ENCODE assay signal across 16 cellular contexts in the genomic region with DNA sequence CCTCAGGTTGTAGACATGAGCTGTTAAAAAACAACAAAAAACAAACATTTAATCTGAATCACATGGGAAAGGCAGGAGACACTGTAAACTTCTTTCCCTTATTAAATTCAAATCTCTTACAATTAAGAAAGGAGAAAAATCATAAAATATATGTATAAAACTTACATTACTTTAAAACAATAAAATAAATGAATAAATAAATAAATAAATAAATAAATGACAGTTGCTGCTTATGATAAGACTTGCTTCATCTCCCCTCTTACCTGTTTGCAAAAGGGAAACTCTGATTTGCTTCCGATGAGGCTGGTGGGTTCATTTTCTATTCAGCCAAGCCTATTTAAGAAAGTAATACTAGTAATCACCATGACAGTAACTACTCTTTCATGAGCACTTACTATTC.
DNase-seq lines count a peak whose midpoint lies in the region; ATAC-seq and TF ChIP-seq lines count a peak whose summit lies in the region.
"Had no signal": no experiment of that assay in that cellular context is flagged by ENCODE, and none has a peak within 500 bp of the region (broad histone marks: within the 10 kb centered on the region; RNA-seq: fewer than 3 reads in every experiment).

No MANE protein-coding gene starts in this region.

- H2AK5ac ChIP-seq in mesenchymal stem cell (ENCODE audit: low read length, severe bottlenecking), result no peak overlapping the region

- no peak overlapping the region for H4K8ac ChIP-seq in mesenchymal stem cell (ENCODE audit: low read length)

- no peak overlapping the region for H4K91ac ChIP-seq in mesenchymal stem cell (ENCODE audit: low read length)

- H3K9me3 Mint-ChIP-seq in activated naive CD4-positive, alpha-beta T cell treated with anti-CD3 and anti-CD28 coated beads, Interleukin-2, amount 10 ng/mL, durations not matched to agents 7 days and 5 days, result peaks cover 4% of the 10 kb centered on the region
- peaks cover 0 to 10% of the 10 kb centered on the region in 2 donors for H3K9me3 Mint-ChIP-seq in activated naive CD4-positive, alpha-beta T cell treated with anti-CD3 and anti-CD28 coated beads, Interleukin-2, amount 50 U/mL, for 72 hours
- peaks cover 3% of the 10 kb centered on the region for H3K9me3 Mint-ChIP-seq in activated naive CD8-positive, alpha-beta T cell treated with anti-CD3 and anti-CD28 coated beads, Interleukin-2, amount 10 ng/mL, durations not matched to agents 7 days and 5 days
- H3K9me3 Mint-ChIP-seq: H9 had no signal

- H3K4me3 Mint-ChIP-seq in activated naive CD4-positive, alpha-beta T cell treated with anti-CD3 and anti-CD28 coated beads, Interleukin-2, amount 10 ng/mL, durations not matched to agents 7 days and 5 days, result no peak overlapping the region
- H3K4me3 Mint-ChIP-seq in activated naive CD8-positive, alpha-beta T cell treated with anti-CD3 and anti-CD28 coated beads, Interleukin-2, amount 10 ng/mL, durations not matched to agents 7 days and 5 days, result peak overlapping the region; percentile 62
- H3K4me3 Mint-ChIP-seq: H9 had no signal

- no peaks in the 10 kb centered on the region for H3K4me1 ChIP-seq in HEK293 (ENCODE audit: control insufficient read depth, insufficient read depth, low read length)
- H3K4me1 ChIP-seq in effector memory CD4-positive, alpha-beta T cell (ENCODE audit: control insufficient read depth, insufficient read depth, low read length, poor library complexity, severe bottlenecking), result peaks cover 16% of the 10 kb centered on the region
- H3K4me1 ChIP-seq in mesenchymal stem cell (ENCODE audit: control insufficient read depth, insufficient read depth, low read depth, low read length), result no peaks in the 10 kb centered on the region

- H3K27me3 Mint-ChIP-seq in activated naive CD4-positive, alpha-beta T cell treated with anti-CD3 and anti-CD28 coated beads, Interleukin-2, amount 10 ng/mL, durations not matched to agents 7 days and 5 days, result no peaks in the 10 kb centered on the region
- H3K27me3 Mint-ChIP-seq in activated naive CD8-positive, alpha-beta T cell treated with anti-CD3 and anti-CD28 coated beads, Interleukin-2, amount 10 ng/mL, durations not matched to agents 7 days and 5 days, result no peaks in the 10 kb centered on the region

- H3K9ac ChIP-seq in mesenchymal stem cell (ENCODE audit: low read length), result no peak overlapping the region
- H3K9ac ChIP-seq: BLaER1 treated with 17β-estradiol and CSF1 and Interleukin-3, amounts not matched to agents 10 nM and 100 nM; KMS-11 had no signal

- ATAC-seq in activated naive CD4-positive, alpha-beta T cell treated with anti-CD3 and anti-CD28 coated beads, Interleukin-2, amount 50 U/mL, for 72 hours, result no peak
- no peak for ATAC-seq in activated naive CD8-positive, alpha-beta T cell treated with anti-CD3 and anti-CD28 coated beads, Interleukin-2, amount 10 ng/mL, durations not matched to agents 7 days and 5 days (ENCODE audit: low read depth)

- H2BK120ac ChIP-seq in mesenchymal stem cell (ENCODE audit: low read depth, low read length), result no peak overlapping the region

- no peak for DNase-seq in activated naive CD4-positive, alpha-beta T cell treated with anti-CD3 and anti-CD28 coated beads, Interleukin-2, amount 10 ng/mL, durations not matched to agents 7 days and 5 days
- DNase-seq in activated naive CD4-positive, alpha-beta T cell treated with anti-CD3 and anti-CD28 coated beads, Interleukin-2, amount 50 U/mL, for 72 hours (ENCODE audit: low spot score in 2 of 2), result no peak
- no peak for DNase-seq in activated naive CD8-positive, alpha-beta T cell treated with anti-CD3 and anti-CD28 coated beads, Interleukin-2, amount 10 ng/mL, durations not matched to agents 7 days and 5 days
- DNase-seq in effector memory CD4-positive, alpha-beta T cell, result no peak
- DNase-seq in DMS53 treated with DMSO at 0.1 percent for 48 hours (lab: John Stamatoyannopoulos, UW; ENCODE audit: unreplicated experiment) (no peak), mesenchymal stem cell (no peak)
- DNase-seq: COR-L47, GDM1, H9, NCI-H1436 treated with DMSO at 0.1 percent for 48 hours, NCI-H345, NCI-H524 treated with DMSO at 0.1 percent for 48 hours, SHP77 had no signal

- WGBS in mesenchymal stem cell, result 100% methylated on average over 1 of the region's 1 CpG

- H3K18ac ChIP-seq in mesenchymal stem cell (ENCODE audit: low read depth in 1 of 2, low read length in 2 of 2), result no peak overlapping the region

- no peak overlapping the region for H3K4me2 ChIP-seq in mesenchymal stem cell (ENCODE audit: low read length, poor library complexity, severe bottlenecking)
- H3K4me2 ChIP-seq: KMS-11 had no signal

- no peak overlapping the region for H2BK15ac ChIP-seq in mesenchymal stem cell (ENCODE audit: low read depth, poor library complexity, severe bottlenecking)

- H3K4me1 Mint-ChIP-seq in activated naive CD4-positive, alpha-beta T cell treated with anti-CD3 and anti-CD28 coated beads, Interleukin-2, amount 10 ng/mL, durations not matched to agents 7 days and 5 days, result peaks cover 66% of the 10 kb centered on the region
- peaks cover 26% of the 10 kb centered on the region for H3K4me1 Mint-ChIP-seq in activated naive CD8-positive, alpha-beta T cell treated with anti-CD3 and anti-CD28 coated beads, Interleukin-2, amount 10 ng/mL, durations not matched to agents 7 days and 5 days

- H3K79me1 ChIP-seq in mesenchymal stem cell (replicated peaks; ENCODE audit: low read length, poor library complexity, severe bottlenecking), result no peaks in the 10 kb centered on the region

- H3K27ac ChIP-seq in HEK293 (ENCODE audit: extremely low read depth, low read depth, low read length), result no peak overlapping the region
- no peak overlapping the region for H3K27ac ChIP-seq in effector memory CD4-positive, alpha-beta T cell (ENCODE audit: insufficient read depth, low read length, poor library complexity, severe bottlenecking)
- no peak overlapping the region for H3K27ac ChIP-seq in mesenchymal stem cell (ENCODE audit: low read length, poor library complexity, severe bottlenecking)
- H3K27ac ChIP-seq: BLaER1 treated with 17β-estradiol and CSF1 and Interleukin-3, amounts not matched to agents 10 nM and 100 nM; KMS-11 had no signal

- no peak overlapping the region for H3K4ac ChIP-seq in mesenchymal stem cell (ENCODE audit: low read depth in 1 of 2, low read length in 2 of 2)

- no peak overlapping the region for H3K4me3 ChIP-seq in HEK293 (ENCODE audit: low read depth, low read length)
- no peak overlapping the region for H3K4me3 ChIP-seq in effector memory CD4-positive, alpha-beta T cell (ENCODE audit: insufficient read depth, low read depth, low read length, poor library complexity, severe bottlenecking)
- H3K4me3 ChIP-seq in mesenchymal stem cell (ENCODE audit: insufficient read depth in 1 of 2, low read depth in 1 of 2, low read length in 2 of 2), result no peak overlapping the region
- H3K4me3 ChIP-seq: BLaER1 treated with 17β-estradiol and CSF1 and Interleukin-3, amounts not matched to agents 10 nM and 100 nM had no signal

- H3K27ac Mint-ChIP-seq in activated naive CD4-positive, alpha-beta T cell treated with anti-CD3 and anti-CD28 coated beads, Interleukin-2, amount 10 ng/mL, durations not matched to agents 7 days and 5 days, result peak overlapping the region; percentile 87
- no peak overlapping the region for H3K27ac Mint-ChIP-seq in activated naive CD4-positive, alpha-beta T cell treated with anti-CD3 and anti-CD28 coated beads, Interleukin-2, amount 50 U/mL, for 72 hours
- H3K27ac Mint-ChIP-seq in activated naive CD8-positive, alpha-beta T cell treated with anti-CD3 and anti-CD28 coated beads, Interleukin-2, amount 10 ng/mL, durations not matched to agents 7 days and 5 days, result peak overlapping the region; percentile 88

- H3K9me3 ChIP-seq in HEK293 (ENCODE audit: control insufficient read depth, insufficient read depth, low read depth, low read length) (no peaks in the 10 kb centered on the region), mesenchymal stem cell (ENCODE audit: control insufficient read depth, low read length) (no peaks in the 10 kb centered on the region)
- H3K9me3 ChIP-seq in effector memory CD4-positive, alpha-beta T cell (ENCODE audit: control insufficient read depth, low read length), result no peaks in the 10 kb centered on the region

- POLR2A ChIA-PET in HEK293 (lab: Yijun Ruan, JAX), result no interaction called here
- POLR2A ChIA-PET in activated naive CD8-positive, alpha-beta T cell treated with anti-CD3 and anti-CD28 coated beads, Interleukin-2, amount 10 ng/mL, durations not matched to agents 7 days and 5 days (lab: Charles Lee), result interaction anchor here (1.5 kb wide), 1 partner anchor 12 kb away, joined by 6 read pairs; no protein-coding TSS in a partner anchor

- no peak overlapping the region for H2BK5ac ChIP-seq in mesenchymal stem cell (ENCODE audit: low read depth, low read length, poor library complexity, severe bottlenecking)

- no peak for TF ChIP-seq CTCF in HEK293 (tag by site-specific recombination; IDR thresholded peaks at IDR 0.05)

- no peak overlapping the region for H3K14ac ChIP-seq in mesenchymal stem cell (ENCODE audit: low read length in 2 of 2)

- H3K23ac ChIP-seq in mesenchymal stem cell (ENCODE audit: low read length in 2 of 2), result no peak overlapping the region

- H3K27me3 ChIP-seq in effector memory CD4-positive, alpha-beta T cell (replicated peaks; ENCODE audit: control insufficient read depth, insufficient read depth, low read length, poor library complexity, severe bottlenecking), result no peaks in the 10 kb centered on the region
- H3K27me3 ChIP-seq in mesenchymal stem cell (ENCODE audit: control insufficient read depth in 1 of 2, insufficient read depth in 1 of 2, low read length in 2 of 2), result no peaks in the 10 kb centered on the region
- H3K27me3 ChIP-seq: BLaER1 treated with 17β-estradiol and CSF1 and Interleukin-3, amounts not matched to agents 10 nM and 100 nM had no signal

- H2BK12ac ChIP-seq in mesenchymal stem cell (ENCODE audit: low read length in 2 of 2), result no peak overlapping the region

- H3K36me3 ChIP-seq in HEK293 (ENCODE audit: control insufficient read depth in 2 of 2, insufficient read depth in 1 of 2, low read length in 2 of 2), result no peaks in the 10 kb centered on the region
- no peaks in the 10 kb centered on the region for H3K36me3 ChIP-seq in effector memory CD4-positive, alpha-beta T cell (ENCODE audit: control insufficient read depth, insufficient read depth, low read length)
- H3K36me3 ChIP-seq in mesenchymal stem cell (ENCODE audit: control insufficient read depth in 1 of 2, insufficient read depth in 2 of 2, low read depth in 1 of 2, low read length in 2 of 2), result no peaks in the 10 kb centered on the region
- H3K36me3 ChIP-seq: BLaER1 treated with 17β-estradiol and CSF1 and Interleukin-3, amounts not matched to agents 10 nM and 100 nM had no signal

- H3K36me3 Mint-ChIP-seq in activated naive CD4-positive, alpha-beta T cell treated with anti-CD3 and anti-CD28 coated beads, Interleukin-2, amount 10 ng/mL, durations not matched to agents 7 days and 5 days, result peaks cover 7% of the 10 kb centered on the region
- H3K36me3 Mint-ChIP-seq in activated naive CD4-positive, alpha-beta T cell treated with anti-CD3 and anti-CD28 coated beads, Interleukin-2, amount 50 U/mL, for 72 hours, result peaks cover 0 to 11% of the 10 kb centered on the region in 2 donors
- peaks cover 3% of the 10 kb centered on the region for H3K36me3 Mint-ChIP-seq in activated naive CD8-positive, alpha-beta T cell treated with anti-CD3 and anti-CD28 coated beads, Interleukin-2, amount 10 ng/mL, durations not matched to agents 7 days and 5 days

- CTCF ChIA-PET in activated naive CD4-positive, alpha-beta T cell treated with anti-CD3 and anti-CD28 coated beads, Interleukin-2, amount 10 ng/mL, durations not matched to agents 7 days and 5 days (lab: Charles Lee), result no interaction called here
- CTCF ChIA-PET in HEK293 (lab: Yijun Ruan, JAX), result no interaction called here

- H2AFZ ChIP-seq in mesenchymal stem cell (ENCODE audit: low read depth, low read length), result no peak overlapping the region

Comparison
In these comparisons a context has a peak if more than half of its experiments do, and no peak if none do; other contexts are left out.
1. H3K27ac Mint-ChIP-seq: peak in activated naive CD4-positive, alpha-beta T cell treated with anti-CD3 and anti-CD28 coated beads, Interleukin-2, amount 10 ng/mL, durations not matched to agents 7 days and 5 days (single experiment) and activated naive CD8-positive, alpha-beta T cell treated with anti-CD3 and anti-CD28 coated beads, Interleukin-2, amount 10 ng/mL, durations not matched to agents 7 days and 5 days (single experiment); none in activated naive CD4-positive, alpha-beta T cell treated with anti-CD3 and anti-CD28 coated beads, Interleukin-2, amount 50 U/mL, for 72 hours (0 of 2).